Comparison of ENCODE assay signal across 9 cellular contexts in the genomic region with DNA sequence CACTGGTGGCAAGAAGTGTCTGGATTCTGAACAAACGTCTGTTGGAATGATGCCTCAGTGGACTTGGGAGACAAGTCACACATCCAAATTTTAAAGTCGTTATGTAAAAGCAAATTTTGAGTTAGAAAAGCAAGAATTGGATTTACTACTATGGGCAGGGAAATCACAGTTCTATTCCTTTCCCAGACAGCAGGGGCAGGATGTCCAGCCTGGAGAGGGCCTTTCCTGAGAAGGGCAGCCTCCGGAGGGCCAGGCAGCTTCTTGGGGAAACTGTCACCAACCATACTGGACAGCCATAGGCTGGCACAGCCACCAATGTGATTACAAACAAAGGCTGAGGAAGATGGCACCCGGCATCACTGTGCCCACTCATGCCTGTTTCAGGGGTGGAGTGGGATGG. TPM values are rescaled to one million over a fixed set of nuclear protein-coding genes. Genes with fewer than 3 reads are reported as not detected.
"Had no signal": no experiment of that assay in that cellular context is flagged by ENCODE, and none has a peak within 500 bp of the region (broad histone marks: within the 10 kb centered on the region; RNA-seq: fewer than 3 reads in every experiment).

No MANE protein-coding gene starts in this region.

- H3K4me3 Mint-ChIP-seq: GM23338, H9, IgD-negative memory B cell had no signal

- H3K36me3 Mint-ChIP-seq: IgD-negative memory B cell had no signal

- H3K9me3 Mint-ChIP-seq: GM23338, H9, IgD-negative memory B cell had no signal

- H3K4me1 Mint-ChIP-seq: IgD-negative memory B cell had no signal

- H3K27ac Mint-ChIP-seq: GM23338, IgD-negative memory B cell had no signal

- DNase-seq: H9, HCEC 1CT, KBM-7 had no signal

- FAIRE-seq: H1, H54, HTR-8/SVneo had no signal

- H3K4me3 ChIP-seq: GM23338 had no signal

RNA-seq across cellular contexts. Expression of gene SLC24A4, which starts 11.1 kb away (rescaled TPM):
- total RNA-seq: HT-29 had no signal
- polyA plus RNA-seq: IgD-negative memory B cell had no signal
